Comparison of ENCODE assay signal across 1 cellular context in the genomic region with DNA sequence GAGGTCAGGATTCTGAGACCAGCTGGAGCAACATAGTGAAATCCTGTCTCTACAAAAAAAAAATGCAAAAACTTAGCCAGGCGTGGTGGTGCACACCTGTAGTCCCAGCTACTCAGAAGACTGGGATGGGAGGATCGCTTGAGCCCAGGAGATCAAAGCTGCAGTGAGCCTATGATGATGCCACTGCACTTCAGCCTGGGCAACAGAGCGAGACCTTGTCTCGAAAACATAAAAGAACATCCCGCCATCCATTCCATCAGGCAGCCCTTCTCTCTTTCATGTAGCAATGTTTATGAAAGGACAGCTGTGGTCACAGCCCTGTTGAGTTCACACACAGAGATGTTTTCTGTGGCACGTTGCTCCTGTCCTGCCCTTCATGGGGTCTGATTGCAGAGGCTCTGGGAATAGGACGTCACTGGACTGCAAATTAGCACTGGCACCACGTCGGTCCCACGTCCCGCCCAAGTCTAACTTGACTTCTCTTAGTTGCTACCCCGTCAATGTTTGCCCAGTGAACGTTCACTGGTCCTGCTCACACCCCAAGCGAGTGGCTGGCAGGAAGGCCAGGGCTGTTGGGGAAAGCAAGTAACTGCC.
TF ChIP-seq lines count a peak whose summit lies in the region.

No MANE protein-coding gene starts in this region.

TF ChIP-seq in HepG2, 621 proteins besides CTCF, POLR2A, EP300 and RAD21 (continued from another document and continues in another):
- TF ChIP-seq ZNF687 (CRISPR knock-in tag; IDR thresholded peaks at IDR 0.05) = peak; percentile 52
- no peak for TF ChIP-seq YEATS2 (CRISPR knock-in tag; IDR thresholded peaks at IDR 0.05; ENCODE audit: borderline replicate concordance)
- TF ChIP-seq HOXA7 (CRISPR knock-in tag; IDR thresholded peaks at IDR 0.05) = no peak
- TF ChIP-seq POGZ (CRISPR knock-in tag; IDR thresholded peaks at IDR 0.05) = no peak
- TF ChIP-seq GATAD2A (CRISPR knock-in tag; IDR thresholded peaks at IDR 0.05) = no peak
- TF ChIP-seq ZNF260 (CRISPR knock-in tag; IDR thresholded peaks at IDR 0.05; ENCODE audit: borderline replicate concordance, low read depth) = no peak
- TF ChIP-seq SOX6 (IDR thresholded peaks at IDR 0.05) = no peak
- TF ChIP-seq SOX6 (CRISPR knock-in tag; IDR thresholded peaks at IDR 0.05) = peak; percentile 25; the same call in 1 of the 2 replicates
- TF ChIP-seq ZNF770 (CRISPR knock-in tag; IDR thresholded peaks at IDR 0.05) = peak; percentile 85
- TF ChIP-seq PHF20 (CRISPR knock-in tag; IDR thresholded peaks at IDR 0.05) = no peak
- no peak for TF ChIP-seq TSC22D2 (CRISPR knock-in tag; IDR thresholded peaks at IDR 0.05; ENCODE audit: borderline replicate concordance)
- no peak for TF ChIP-seq NPAS2 (CRISPR knock-in tag; IDR thresholded peaks at IDR 0.05; ENCODE audit: borderline replicate concordance)
- no peak for TF ChIP-seq IRX3 (CRISPR knock-in tag; IDR thresholded peaks at IDR 0.05; ENCODE audit: borderline replicate concordance, low read depth)
- no peak for TF ChIP-seq MEIS1 (CRISPR knock-in tag; IDR thresholded peaks at IDR 0.05; ENCODE audit: borderline replicate concordance)
- TF ChIP-seq ZNF841 (CRISPR knock-in tag; IDR thresholded peaks at IDR 0.05; ENCODE audit: borderline replicate concordance) = no peak
- no peak for TF ChIP-seq ZNF207 (IDR thresholded peaks at IDR 0.05; ENCODE audit: borderline replicate concordance)
- TF ChIP-seq ZNF576 (CRISPR knock-in tag; IDR thresholded peaks at IDR 0.05) = no peak
- no peak for TF ChIP-seq ZNF558 (CRISPR knock-in tag; IDR thresholded peaks at IDR 0.05; ENCODE audit: borderline replicate concordance)
- no peak for TF ChIP-seq ZNF18 (CRISPR knock-in tag; IDR thresholded peaks at IDR 0.05; ENCODE audit: insufficient replicate concordance)
- TF ChIP-seq KLF9 (CRISPR knock-in tag; IDR thresholded peaks at IDR 0.05; ENCODE audit: low read depth) = no peak
- TF ChIP-seq KAT2B (IDR thresholded peaks at IDR 0.05; ENCODE audit: borderline replicate concordance, low read depth, low read length) = no peak
- no peak for TF ChIP-seq BRD4 (CRISPR knock-in tag; IDR thresholded peaks at IDR 0.05)
- no peak for TF ChIP-seq TMF1 (CRISPR knock-in tag; IDR thresholded peaks at IDR 0.05; ENCODE audit: low read depth)
- no peak for TF ChIP-seq ZNF552 (CRISPR knock-in tag; IDR thresholded peaks at IDR 0.05; ENCODE audit: borderline replicate concordance)
- no peak for TF ChIP-seq ZNF674 (CRISPR knock-in tag; IDR thresholded peaks at IDR 0.05; ENCODE audit: low read depth)
- TF ChIP-seq ZNF878 (CRISPR knock-in tag; IDR thresholded peaks at IDR 0.05) = no peak
- TF ChIP-seq GTF2F1 (IDR thresholded peaks at IDR 0.05; ENCODE audit: low read length) = no peak
- TF ChIP-seq MEF2D (CRISPR knock-in tag; IDR thresholded peaks at IDR 0.05) = no peak
- TF ChIP-seq TEAD2 (CRISPR knock-in tag; IDR thresholded peaks at IDR 0.05) = no peak
- TF ChIP-seq BRCA1 (CRISPR knock-in tag; IDR thresholded peaks at IDR 0.05) = no peak
- TF ChIP-seq ZNF776 (CRISPR knock-in tag; IDR thresholded peaks at IDR 0.05) = no peak
- TF ChIP-seq, protein P1, sequence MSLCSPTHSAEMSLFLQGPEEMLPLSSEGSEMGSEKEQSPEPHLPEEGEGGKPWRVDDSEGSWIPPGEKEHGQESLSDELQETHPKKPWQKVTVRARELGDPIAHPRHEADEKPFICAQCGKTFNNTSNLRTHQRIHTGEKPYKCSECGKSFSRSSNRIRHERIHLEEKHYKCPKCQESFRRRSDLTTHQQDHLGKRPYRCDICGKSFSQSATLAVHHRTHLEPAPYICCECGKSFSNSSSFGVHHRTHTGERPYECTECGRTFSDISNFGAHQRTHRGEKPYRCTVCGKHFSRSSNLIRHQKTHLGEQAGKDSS (CRISPR knock-in tag; IDR thresholded peaks at IDR 0.05; ENCODE audit: borderline replicate concordance, low read depth) = no peak
- TF ChIP-seq, protein P2, sequence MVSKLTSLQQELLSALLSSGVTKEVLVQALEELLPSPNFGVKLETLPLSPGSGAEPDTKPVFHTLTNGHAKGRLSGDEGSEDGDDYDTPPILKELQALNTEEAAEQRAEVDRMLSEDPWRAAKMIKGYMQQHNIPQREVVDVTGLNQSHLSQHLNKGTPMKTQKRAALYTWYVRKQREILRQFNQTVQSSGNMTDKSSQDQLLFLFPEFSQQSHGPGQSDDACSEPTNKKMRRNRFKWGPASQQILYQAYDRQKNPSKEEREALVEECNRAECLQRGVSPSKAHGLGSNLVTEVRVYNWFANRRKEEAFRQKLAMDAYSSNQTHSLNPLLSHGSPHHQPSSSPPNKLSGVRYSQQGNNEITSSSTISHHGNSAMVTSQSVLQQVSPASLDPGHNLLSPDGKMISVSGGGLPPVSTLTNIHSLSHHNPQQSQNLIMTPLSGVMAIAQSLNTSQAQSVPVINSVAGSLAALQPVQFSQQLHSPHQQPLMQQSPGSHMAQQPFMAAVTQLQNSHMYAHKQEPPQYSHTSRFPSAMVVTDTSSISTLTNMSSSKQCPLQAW (CRISPR knock-in tag; IDR thresholded peaks at IDR 0.05) = no peak
- no peak for TF ChIP-seq ZNF232 (CRISPR knock-in tag; IDR thresholded peaks at IDR 0.05; ENCODE audit: borderline replicate concordance)
- TF ChIP-seq CREB3 (CRISPR knock-in tag; IDR thresholded peaks at IDR 0.05) = no peak
- TF ChIP-seq HMGXB4 (CRISPR knock-in tag; IDR thresholded peaks at IDR 0.05; ENCODE audit: borderline replicate concordance in 1 of 2, low read depth in 1 of 2) = peak in 1 of 2 experiments; percentile 33; a peak in 1 of 4 replicates
- TF ChIP-seq, protein P3, sequence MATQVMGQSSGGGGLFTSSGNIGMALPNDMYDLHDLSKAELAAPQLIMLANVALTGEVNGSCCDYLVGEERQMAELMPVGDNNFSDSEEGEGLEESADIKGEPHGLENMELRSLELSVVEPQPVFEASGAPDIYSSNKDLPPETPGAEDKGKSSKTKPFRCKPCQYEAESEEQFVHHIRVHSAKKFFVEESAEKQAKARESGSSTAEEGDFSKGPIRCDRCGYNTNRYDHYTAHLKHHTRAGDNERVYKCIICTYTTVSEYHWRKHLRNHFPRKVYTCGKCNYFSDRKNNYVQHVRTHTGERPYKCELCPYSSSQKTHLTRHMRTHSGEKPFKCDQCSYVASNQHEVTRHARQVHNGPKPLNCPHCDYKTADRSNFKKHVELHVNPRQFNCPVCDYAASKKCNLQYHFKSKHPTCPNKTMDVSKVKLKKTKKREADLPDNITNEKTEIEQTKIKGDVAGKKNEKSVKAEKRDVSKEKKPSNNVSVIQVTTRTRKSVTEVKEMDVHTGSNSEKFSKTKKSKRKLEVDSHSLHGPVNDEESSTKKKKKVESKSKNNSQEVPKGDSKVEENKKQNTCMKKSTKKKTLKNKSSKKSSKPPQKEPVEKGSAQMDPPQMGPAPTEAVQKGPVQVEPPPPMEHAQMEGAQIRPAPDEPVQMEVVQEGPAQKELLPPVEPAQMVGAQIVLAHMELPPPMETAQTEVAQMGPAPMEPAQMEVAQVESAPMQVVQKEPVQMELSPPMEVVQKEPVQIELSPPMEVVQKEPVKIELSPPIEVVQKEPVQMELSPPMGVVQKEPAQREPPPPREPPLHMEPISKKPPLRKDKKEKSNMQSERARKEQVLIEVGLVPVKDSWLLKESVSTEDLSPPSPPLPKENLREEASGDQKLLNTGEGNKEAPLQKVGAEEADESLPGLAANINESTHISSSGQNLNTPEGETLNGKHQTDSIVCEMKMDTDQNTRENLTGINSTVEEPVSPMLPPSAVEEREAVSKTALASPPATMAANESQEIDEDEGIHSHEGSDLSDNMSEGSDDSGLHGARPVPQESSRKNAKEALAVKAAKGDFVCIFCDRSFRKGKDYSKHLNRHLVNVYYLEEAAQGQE (IDR thresholded peaks at IDR 0.05; ENCODE audit: borderline replicate concordance in 1 of 2, low read depth in 1 of 2, low read length in 2 of 2) = no peak
- no peak for TF ChIP-seq PAF1 (CRISPR knock-in tag; IDR thresholded peaks at IDR 0.05)
- TF ChIP-seq, protein P4, sequence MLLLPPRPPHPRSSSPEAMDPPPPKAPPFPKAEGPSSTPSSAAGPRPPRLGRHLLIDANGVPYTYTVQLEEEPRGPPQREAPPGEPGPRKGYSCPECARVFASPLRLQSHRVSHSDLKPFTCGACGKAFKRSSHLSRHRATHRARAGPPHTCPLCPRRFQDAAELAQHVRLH (CRISPR knock-in tag; IDR thresholded peaks at IDR 0.05; ENCODE audit: borderline replicate concordance, low read depth) = no peak
- TF ChIP-seq ATF7-NPFF (CRISPR knock-in tag; IDR thresholded peaks at IDR 0.05; ENCODE audit: low read depth) = no peak
- no peak for TF ChIP-seq ZNF138 (CRISPR knock-in tag; IDR thresholded peaks at IDR 0.05; ENCODE audit: low read depth)
- TF ChIP-seq IRF2 (CRISPR knock-in tag; IDR thresholded peaks at IDR 0.05) = no peak
- TF ChIP-seq ZNF256 (CRISPR knock-in tag; conservative IDR thresholded peaks at IDR 0.05) = no peak
- TF ChIP-seq YY1 (IDR thresholded peaks at IDR 0.05; ENCODE audit: insufficient read depth, insufficient replicate concordance, low read depth, low read length) = no peak
- TF ChIP-seq MAFF (IDR thresholded peaks at IDR 0.05; ENCODE audit: low read depth, low read length) = no peak
- TF ChIP-seq MYC (CRISPR knock-in tag; IDR thresholded peaks at IDR 0.05; ENCODE audit: borderline replicate concordance) = no peak
- TF ChIP-seq ZNF556 (CRISPR knock-in tag; IDR thresholded peaks at IDR 0.05; ENCODE audit: borderline replicate concordance) = no peak
- TF ChIP-seq CHCHD3 (CRISPR knock-in tag; IDR thresholded peaks at IDR 0.05) = no peak
